1 cellular context compared by ENCODE assay signal in genomic region chr4:94478805-94479204, GRCh38.
TF ChIP-seq lines count a peak whose summit lies in the region.

No MANE protein-coding gene starts in this region.

TF ChIP-seq in K562, 482 proteins besides CTCF, POLR2A, EP300 and RAD21 (continued from another document):
- TF ChIP-seq ZNF384 (IDR thresholded peaks at IDR 0.05; ENCODE audit: low read depth, low read length) (peak; percentile 92), MAX (CRISPR knock-in tag; IDR thresholded peaks at IDR 0.05) (peak; percentile 57), ZNF592 (IDR thresholded peaks at IDR 0.05) (0 out of 2 replicates have a peak, but pooled peaks have one; percentile 39), ZBTB33 (CRISPR knock-in tag; IDR thresholded peaks at IDR 0.05) (peak; percentile 90), ZBTB7A (IDR thresholded peaks at IDR 0.05; ENCODE audit: borderline replicate concordance, control insufficient read depth, low read depth, low read length) (peak; percentile 42; the same call in 1 of the 2 replicates)
